ENCODE assay signal across 23 cellular contexts in the genomic region with DNA sequence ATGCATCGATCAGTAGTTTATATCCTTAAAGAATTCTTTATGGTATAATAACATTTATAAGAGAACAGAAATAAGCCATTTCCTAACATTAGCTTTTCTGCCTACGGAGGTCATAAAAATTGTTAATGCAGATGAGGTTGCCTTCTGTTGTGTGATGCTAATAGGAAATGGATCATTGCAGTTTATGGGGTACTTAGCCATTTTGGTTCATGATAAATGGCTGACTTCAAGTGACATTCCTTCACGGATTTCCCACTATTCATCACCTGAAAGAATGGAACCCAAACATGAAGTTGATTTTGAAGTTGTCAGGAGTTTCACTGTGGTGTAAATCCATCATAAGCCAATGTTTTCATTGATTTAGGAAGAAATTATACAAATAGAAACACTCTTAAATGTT. TPM values are rescaled to one million over a fixed set of nuclear protein-coding genes. Genes with fewer than 3 reads are reported as not detected.
A peak's percentile ranks its signal among the peaks of the same experiment; 100 is the strongest.
DNase-seq lines count a peak whose midpoint lies in the region; ATAC-seq and TF ChIP-seq lines count a peak whose summit lies in the region.
"Had no signal": no experiment of that assay in that cellular context is flagged by ENCODE, and none has a peak within 500 bp of the region (broad histone marks: within the 10 kb centered on the region; RNA-seq: fewer than 3 reads in every experiment).

No MANE protein-coding gene starts in this region.

- POLR2A ChIA-PET in HCT116 (lab: Charles Lee) (no interaction called here), PC-9 (lab: Charles Lee; ENCODE audit: unreplicated experiment) (no interaction called here)

- H4K20me1 ChIP-seq in HCT116 (ENCODE audit: insufficient read depth), result no peaks in the 10 kb centered on the region
- no peaks in the 10 kb centered on the region for H4K20me1 ChIP-seq in PC-9 (ENCODE audit: insufficient read depth)

- H3K27ac ChIP-seq in HCT116 (ENCODE audit: low read depth, low read length) (no peak overlapping the region), PC-9 (no peak overlapping the region)
- H3K27ac ChIP-seq: GM23248 had no signal

- H3K27me3 ChIP-seq in HCT116 (ENCODE audit: insufficient read depth, low read length), result no peaks in the 10 kb centered on the region
- H3K27me3 ChIP-seq in PC-9 (ENCODE audit: insufficient read depth, low read depth), result no peaks in the 10 kb centered on the region

- intact Hi-C loops in HCT116 (cut with micrococcal nuclease) (no loop called here), PC-9 (cut with micrococcal nuclease; ENCODE audit: unreplicated experiment) (no loop called here)

- no peak for ATAC-seq in HCT116
- no peak for ATAC-seq in HG02798 (IDR thresholded peaks at IDR 0.05; ENCODE audit: poor library complexity, unreplicated experiment)
- no peak for ATAC-seq in omental fat pad (ENCODE audit: low FRiP score)
- ATAC-seq: Panc1, SK-N-SH treated with all-trans-retinoic acid at 6 μM for 48 hours had no signal

- H2AFZ ChIP-seq in HCT116 (ENCODE audit: low read depth, low read length, poor library complexity, severe bottlenecking) (no peak overlapping the region), PC-9 (no peak overlapping the region)
- H2AFZ ChIP-seq: GM23248 had no signal

- no peak for TF ChIP-seq POLR2A in HCT116 (IDR thresholded peaks at IDR 0.05; ENCODE audit: borderline replicate concordance, extremely low read depth, insufficient read depth, insufficient read length)

- H3K36me3 ChIP-seq in HCT116 (ENCODE audit: control insufficient read depth in 1 of 2, insufficient read depth in 2 of 2, low read length in 2 of 2) (no peaks in the 10 kb centered on the region), PC-9 (ENCODE audit: low read depth) (no peaks in the 10 kb centered on the region)

- no peak overlapping the region for H3K9ac ChIP-seq in HCT116 (ENCODE audit: low read length)
- H3K9ac ChIP-seq: GM23248 had no signal

- H3K4me3 Mint-ChIP-seq in mesothelial cell of epicardium, result no peak overlapping the region
- H3K4me3 Mint-ChIP-seq: CD8-positive, alpha-beta memory T cell; H9; IgD-negative memory B cell had no signal

- CTCF ChIA-PET in HCT116 (lab: Charles Lee), result no interaction called here
- CTCF ChIA-PET in PC-9 (lab: Charles Lee), result no interaction called here

- H3K27ac Mint-ChIP-seq in mesothelial cell of epicardium, result peak overlapping the region; percentile 77
- H3K27ac Mint-ChIP-seq: CD8-positive, alpha-beta memory T cell; IgD-negative memory B cell had no signal

- RAD21 ChIA-PET in HCT116 (lab: Charles Lee; ENCODE audit: low non-redundant PET in 1 of 2, low total read pairs in 2 of 2, uncharacterized antibody in 2 of 2, unreplicated experiment in 2 of 2), result no interaction called here

- peaks cover 22% of the 10 kb centered on the region for H3K79me2 ChIP-seq in HCT116 (ENCODE audit: insufficient read depth, low read length)
- H3K79me2 ChIP-seq in PC-9 (ENCODE audit: low read depth), result 0 out of 2 replicates have a peak, but pooled peaks cover 2% of the 10 kb centered on the region

- H3K27me3 Mint-ChIP-seq in mesothelial cell of epicardium (ENCODE audit: low read depth), result no peaks in the 10 kb centered on the region
- H3K27me3 Mint-ChIP-seq: IgD-negative memory B cell had no signal

- BruUV-seq in HCT116 (replicated peaks; lab: Mats Ljungman, UMichigan), result no TSS peak
- no TSS peak for BruUV-seq in PC-9 (replicated peaks; lab: Mats Ljungman, UMichigan)

- H3K4me1 ChIP-seq in HCT116 (ENCODE audit: control insufficient read depth in 1 of 2, insufficient read depth in 2 of 2, low read length in 2 of 2), result peaks cover 16 to 75% of the 10 kb centered on the region in 2 experiments; a peak in 3 of 4 replicates
- peaks cover 23% of the 10 kb centered on the region for H3K4me1 ChIP-seq in PC-9 (replicated peaks; ENCODE audit: insufficient read depth)

- no peak for TF ChIP-seq CTCF in HCT116 (IDR thresholded peaks at IDR 0.05 in 2 of 3, conservative IDR thresholded peaks at IDR 0.05 in 1 of 3; ENCODE audit: borderline replicate concordance in 1 of 3, insufficient read depth in 1 of 3, low read depth in 2 of 3, low read length in 2 of 3)
- TF ChIP-seq CTCF in PC-9 (conservative IDR thresholded peaks at IDR 0.05), result no peak
- TF ChIP-seq CTCF in mesothelial cell of epicardium (IDR thresholded peaks at IDR 0.05; ENCODE audit: unreplicated experiment), result no peak
- no peak for TF ChIP-seq CTCF in omental fat pad (IDR thresholded peaks at IDR 0.05)

- no peak for TF ChIP-seq RAD21 in HCT116 (IDR thresholded peaks at IDR 0.05; ENCODE audit: low read depth)

- H3K36me3 Mint-ChIP-seq in mesothelial cell of epicardium, result no peaks in the 10 kb centered on the region
- H3K36me3 Mint-ChIP-seq: CD8-positive, alpha-beta memory T cell; IgD-negative memory B cell had no signal

- no peaks in the 10 kb centered on the region for H3K9me3 ChIP-seq in HCT116 (ENCODE audit: control insufficient read depth in 1 of 2, insufficient read depth in 1 of 2, low read depth in 1 of 2, low read length in 2 of 2)
- no peaks in the 10 kb centered on the region for H3K9me3 ChIP-seq in PC-9 (ENCODE audit: insufficient read depth, low read depth)

- H3K9me2 ChIP-seq in HCT116 (ENCODE audit: insufficient read depth) (no peaks in the 10 kb centered on the region), PC-9 (ENCODE audit: insufficient read depth) (no peaks in the 10 kb centered on the region)

- no peak for DNase-seq in HCT116 (ENCODE audit: low read depth, low spot score)
- DNase-seq in PC-9, result no peak
- no peak for DNase-seq in mesothelial cell of epicardium (ENCODE audit: low spot score in 2 of 2, unreplicated experiment in 2 of 2)
- DNase-seq in NCI-H1092 treated with DMSO at 0.1 percent for 48 hours (lab: John Stamatoyannopoulos, UW), result no peak
- no peak for DNase-seq in activated CD4-positive, alpha-beta T cell treated with anti-CD3 and anti-CD28 coated beads, Interleukin-2, amount 50 U/mL, for 48 hours
- DNase-seq in omental fat pad (ENCODE audit: low spot score), result no peak
- DNase-seq: AML-193; C1 segment of cervical spinal cord; CD8-positive, alpha-beta memory T cell; DMS53; GDM1; H9; NCI-H1048; NCI-H1436; NCI-H187 treated with DMSO at 0.1 percent for 48 hours; NCI-H2107; NCI-H510A; NCI-H748 treated with DMSO at 0.1 percent for 48 hours had no signal

- H3K4me3 ChIP-seq in HCT116 (replicated peaks in 1 of 2; ENCODE audit: low read depth in 1 of 2, low read length in 2 of 2), result no peak overlapping the region
- no peak overlapping the region for H3K4me3 ChIP-seq in PC-9
- H3K4me3 ChIP-seq: GM23248 had no signal

- H3K4me2 ChIP-seq in HCT116 (ENCODE audit: low read length) (peak overlapping the region; percentile 70), PC-9 (0 out of 2 replicates have a peak overlapping the region, but pooled peaks have one; percentile 19)

- no peaks in the 10 kb centered on the region for H3F3A ChIP-seq in PC-9 (ENCODE audit: insufficient read depth, low read depth)

- no peaks in the 10 kb centered on the region for H3K9me3 Mint-ChIP-seq in mesothelial cell of epicardium
- H3K9me3 Mint-ChIP-seq: H9 had no signal

- peaks cover 20% of the 10 kb centered on the region for H3K4me1 Mint-ChIP-seq in mesothelial cell of epicardium
- H3K4me1 Mint-ChIP-seq: CD8-positive, alpha-beta memory T cell had no signal

TF ChIP-seq in HCT116, 20 proteins besides CTCF, POLR2A, EP300 and RAD21 (continues in another document):
- no peak for TF ChIP-seq ELF1 (IDR thresholded peaks at IDR 0.05; ENCODE audit: borderline replicate concordance, low read depth)
- TF ChIP-seq, protein P1, sequence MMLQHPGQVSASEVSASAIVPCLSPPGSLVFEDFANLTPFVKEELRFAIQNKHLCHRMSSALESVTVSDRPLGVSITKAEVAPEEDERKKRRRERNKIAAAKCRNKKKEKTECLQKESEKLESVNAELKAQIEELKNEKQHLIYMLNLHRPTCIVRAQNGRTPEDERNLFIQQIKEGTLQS (IDR thresholded peaks at IDR 0.05), result no peak
- no peak for TF ChIP-seq CBX3 (IDR thresholded peaks at IDR 0.05; ENCODE audit: low read depth)
- TF ChIP-seq, protein P2, sequence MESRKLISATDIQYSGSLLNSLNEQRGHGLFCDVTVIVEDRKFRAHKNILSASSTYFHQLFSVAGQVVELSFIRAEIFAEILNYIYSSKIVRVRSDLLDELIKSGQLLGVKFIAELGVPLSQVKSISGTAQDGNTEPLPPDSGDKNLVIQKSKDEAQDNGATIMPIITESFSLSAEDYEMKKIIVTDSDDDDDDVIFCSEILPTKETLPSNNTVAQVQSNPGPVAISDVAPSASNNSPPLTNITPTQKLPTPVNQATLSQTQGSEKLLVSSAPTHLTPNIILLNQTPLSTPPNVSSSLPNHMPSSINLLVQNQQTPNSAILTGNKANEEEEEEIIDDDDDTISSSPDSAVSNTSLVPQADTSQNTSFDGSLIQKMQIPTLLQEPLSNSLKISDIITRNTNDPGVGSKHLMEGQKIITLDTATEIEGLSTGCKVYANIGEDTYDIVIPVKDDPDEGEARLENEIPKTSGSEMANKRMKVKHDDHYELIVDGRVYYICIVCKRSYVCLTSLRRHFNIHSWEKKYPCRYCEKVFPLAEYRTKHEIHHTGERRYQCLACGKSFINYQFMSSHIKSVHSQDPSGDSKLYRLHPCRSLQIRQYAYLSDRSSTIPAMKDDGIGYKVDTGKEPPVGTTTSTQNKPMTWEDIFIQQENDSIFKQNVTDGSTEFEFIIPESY (IDR thresholded peaks at IDR 0.05; ENCODE audit: extremely low read depth, insufficient replicate concordance, low read length), result no peak

RNA-seq across cellular contexts. Expression of a gene that starts 58.0 kb away (rescaled TPM):
- 12.2 TPM for total RNA-seq in HCT116 (2021; ENCODE audit: unreplicated experiment)
- polyA plus RNA-seq in HCT116 (2012), result 4.1 and 6.0 TPM in 2 replicates
- 3.6 and 6.0 TPM in 2 replicates for total RNA-seq in PC-9 (2021)
- 23.0 to 25.5 TPM (median 25.3 TPM) in 3 replicates for total RNA-seq in mesothelial cell of epicardium
- 10 to 100 TPM in 3 of 4 donors, 1 to 10 TPM in 1; 6.0 to 29.5 (median 21.7) TPM for total RNA-seq in omental fat pad
- total RNA-seq: CD8-positive, alpha-beta memory T cell had no signal
